Comparison of ENCODE assay signal across 22 cellular contexts in genomic region chr9:7394007-7394774, GRCh38.
A peak's percentile ranks its signal among the peaks of the same experiment; 100 is the strongest.
DNase-seq lines count a peak whose midpoint lies in the region; ATAC-seq, FAIRE-seq and TF ChIP-seq lines count a peak whose summit lies in the region.
"Had no signal": no experiment of that assay in that cellular context is flagged by ENCODE, and none has a peak within 500 bp of the region (broad histone marks: within the 10 kb centered on the region; RNA-seq: fewer than 3 reads in every experiment).

No MANE protein-coding gene starts in this region.

- ATAC-seq in HG02852 (IDR thresholded peaks at IDR 0.05; ENCODE audit: unreplicated experiment), result no peak
- no peak for ATAC-seq in GM18498 (IDR thresholded peaks at IDR 0.05; ENCODE audit: unreplicated experiment)
- ATAC-seq: gastroesophageal sphincter had no signal

- DNase-seq in NCI-H748 (lab: John Stamatoyannopoulos, UW; ENCODE audit: unreplicated experiment), result peak; percentile 54
- no peak for DNase-seq in NCI-H748 treated with DMSO at 0.1 percent for 48 hours (lab: John Stamatoyannopoulos, UW)
- no peak for DNase-seq in astrocyte (ENCODE audit: low read depth)
- peak; percentile 19 for DNase-seq in iPS-NIHi11 (ENCODE audit: low spot score)
- peak; percentile 67 for DNase-seq in superior temporal gyrus (ENCODE audit: extremely low spot score)
- DNase-seq in effector CD4-positive, alpha-beta T cell, result no peak
- DNase-seq: activated CD4-positive, alpha-beta T cell treated with anti-CD3 and anti-CD28 coated beads for 48 hours; activated effector memory CD4-positive, alpha-beta T cell treated with Interleukin-2 at 50 U/mL for 16 hours; adrenal gland; Calu3; GM23248; MG63; NCI-H1694; ovary; stimulated activated CD4-positive, alpha-beta T cell treated with anti-CD3 and anti-CD28 coated beads, Interleukin-1b, Interleukin-23, amount 100 ng/mL, for 48 hours; stomach had no signal

- no peaks in the 10 kb centered on the region for H4K20me1 ChIP-seq in astrocyte (ENCODE audit: insufficient read depth, low read length)

- TF ChIP-seq CTCF in astrocyte (IDR thresholded peaks at IDR 0.05; ENCODE audit: insufficient read depth, low read depth, low read length), result no peak

- H3K36me3 Mint-ChIP-seq in astrocyte (ENCODE audit: low read depth, unreplicated experiment), result no peaks in the 10 kb centered on the region

- no peak overlapping the region for H3K9ac ChIP-seq in astrocyte (ENCODE audit: low read length)
- H3K9ac ChIP-seq: GM23248 had no signal

- H3K27me3 ChIP-seq in astrocyte (ENCODE audit: insufficient read depth, low read length), result no peaks in the 10 kb centered on the region
- H3K27me3 ChIP-seq: adrenal gland, gastroesophageal sphincter, MG63, ovary, stomach had no signal

- H3K36me3 ChIP-seq in astrocyte (ENCODE audit: insufficient read depth, low read length), result no peaks in the 10 kb centered on the region
- H3K36me3 ChIP-seq: adrenal gland, gastroesophageal sphincter, MG63, ovary, stomach had no signal

- no peaks in the 10 kb centered on the region for H3K27me3 Mint-ChIP-seq in astrocyte (ENCODE audit: low read depth, unreplicated experiment)

- no peaks in the 10 kb centered on the region for H3K4me1 ChIP-seq in astrocyte (ENCODE audit: insufficient read depth, low read length)
- H3K4me1 ChIP-seq: adrenal gland, gastroesophageal sphincter, stomach had no signal

- FAIRE-seq in astrocyte (lab: Jason Lieb, UNC), result no peak
- FAIRE-seq: A204.1, urothelium cell line had no signal

- no peaks in the 10 kb centered on the region for H3K9me3 ChIP-seq in astrocyte (ENCODE audit: insufficient read depth, low read depth, low read length)
- H3K9me3 ChIP-seq: adrenal gland, gastroesophageal sphincter, MG63, ovary, stomach had no signal

- no peak overlapping the region for H3K4me2 ChIP-seq in astrocyte (ENCODE audit: low read length)

- no peak overlapping the region for H3K27ac Mint-ChIP-seq in astrocyte (ENCODE audit: unreplicated experiment)
- H3K27ac Mint-ChIP-seq: IgD-negative memory B cell had no signal

- peak overlapping the region; percentile 30 for H2AFZ ChIP-seq in astrocyte (ENCODE audit: low read depth, low read length)
- H2AFZ ChIP-seq: GM23248 had no signal

- H3K27ac ChIP-seq in astrocyte (ENCODE audit: low read depth, low read length), result no peak overlapping the region
- H3K27ac ChIP-seq: adrenal gland, gastroesophageal sphincter, GM23248, ovary, stomach had no signal

- no peak overlapping the region for H3K4me3 ChIP-seq in astrocyte (ENCODE audit: insufficient read depth, low read depth, low read length)
- H3K4me3 ChIP-seq: adrenal gland, gastroesophageal sphincter, GM23248, MG63, ovary, stomach had no signal

- no peak overlapping the region for H3K4me3 Mint-ChIP-seq in astrocyte (ENCODE audit: unreplicated experiment)
- H3K4me3 Mint-ChIP-seq: IgD-negative memory B cell had no signal

- H3K4me1 Mint-ChIP-seq in astrocyte (ENCODE audit: low read depth, unreplicated experiment), result no peaks in the 10 kb centered on the region
- H3K4me1 Mint-ChIP-seq: IgD-negative memory B cell had no signal

- H3K9me3 Mint-ChIP-seq in astrocyte (ENCODE audit: unreplicated experiment), result no peaks in the 10 kb centered on the region
- H3K9me3 Mint-ChIP-seq: IgD-negative memory B cell had no signal

- H3K79me2 ChIP-seq in astrocyte (ENCODE audit: insufficient read depth, low read length), result no peaks in the 10 kb centered on the region

Comparison
In these comparisons a context has a peak if more than half of its experiments do, and no peak if none do; other contexts are left out.
1. DNase-seq: peak in NCI-H748 (single experiment), iPS-NIHi11 (single experiment) and superior temporal gyrus (single experiment); none in NCI-H748 treated with DMSO at 0.1 percent for 48 hours (single experiment), astrocyte (single experiment) and effector CD4-positive, alpha-beta T cell (single experiment).